8 cellular contexts compared by ENCODE assay signal in the genomic region with DNA sequence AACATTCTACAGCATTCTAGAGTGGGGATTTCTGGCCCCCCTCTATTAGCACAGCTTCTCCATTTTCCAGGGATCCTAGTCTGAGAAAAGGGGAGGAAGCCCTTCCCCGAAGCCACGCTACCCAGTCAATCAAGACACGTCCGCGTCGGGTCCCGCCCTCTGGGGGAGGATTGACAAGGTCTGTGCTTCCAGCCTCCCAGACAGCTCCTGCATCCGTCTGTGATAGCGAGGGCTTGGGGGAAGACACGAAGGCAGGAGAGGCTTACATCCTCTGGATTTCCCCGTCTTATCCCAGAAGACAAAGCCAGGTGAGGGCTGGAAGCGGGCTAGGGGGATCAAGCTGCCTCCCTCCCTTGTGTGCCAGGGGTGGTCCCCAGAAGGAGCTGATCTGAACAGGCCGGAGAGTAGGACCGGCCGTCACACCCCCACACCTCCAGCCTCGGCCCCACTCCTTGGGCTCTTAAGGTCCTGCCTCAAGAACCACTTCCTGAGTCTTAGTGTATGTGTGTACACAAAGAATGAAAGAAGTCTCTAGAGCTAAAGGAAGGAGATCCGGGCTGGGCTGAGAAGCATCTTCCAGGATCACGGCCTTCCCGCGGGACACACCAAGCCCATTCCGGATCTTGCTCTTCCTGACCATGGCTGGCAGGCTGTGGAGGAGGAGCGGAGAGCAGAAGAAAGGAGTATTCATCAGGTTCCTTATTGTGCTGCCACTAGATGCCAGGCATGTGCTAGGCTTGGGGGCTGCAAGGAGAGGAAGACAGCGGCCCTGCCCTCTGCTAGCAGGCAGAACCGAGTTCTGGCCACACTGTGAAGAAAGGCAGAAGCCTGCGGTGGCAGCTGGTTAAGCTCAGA. TPM values are rescaled to one million over a fixed set of nuclear protein-coding genes. Genes with fewer than 3 reads are reported as not detected.
DNase-seq lines count a peak whose midpoint lies in the region; ATAC-seq and TF ChIP-seq lines count a peak whose summit lies in the region.

No MANE protein-coding gene starts in this region.

- intact Hi-C loops in PC-9 (cut with micrococcal nuclease; ENCODE audit: unreplicated experiment): loop anchor here (10.0 kb wide), 1 partner anchor 735 kb away; no protein-coding TSS in a partner anchor
- intact Hi-C loops in thyroid gland (cut with DNase I): no loop called here

- ATAC-seq in GM21619 (IDR thresholded peaks at IDR 0.05; ENCODE audit: unreplicated experiment): peak; percentile 56

- peak overlapping the region; percentile 36 to 93 (median 90) for H3K27ac Mint-ChIP-seq in IgD-negative memory B cell
- H3K27ac Mint-ChIP-seq in nephron: peak overlapping the region; percentile 97

- peak overlapping the region; percentile 87 to 97 (median 92) for H3K4me3 Mint-ChIP-seq in IgD-negative memory B cell
- peak overlapping the region; percentile 90 to 94 (median 90) for H3K4me3 Mint-ChIP-seq in nephron

- 5 to 7% methylated on average over 17 to 25 of the region's 25 CpGs for WGBS in thyroid gland, 2 donors

- POLR2A ChIA-PET in PC-9 (lab: Charles Lee; ENCODE audit: unreplicated experiment): interaction anchor here (0.6 to 1.3 kb wide), 3 partner anchors 9 to 362 kb away, joined by 3 to 7 read pairs (median 6); no protein-coding TSS in a partner anchor

- no peaks in the 10 kb centered on the region for H3K36me3 Mint-ChIP-seq in IgD-negative memory B cell
- H3K36me3 Mint-ChIP-seq in nephron (ENCODE audit: low read depth): peaks cover 24% of the 10 kb centered on the region

- peak overlapping the region; percentile 83 for H3K4me2 ChIP-seq in PC-9

- H3K27ac ChIP-seq in PC-9 (peak overlapping the region; percentile 84), thyroid gland (peak overlapping the region; percentile 89 to 98 (median 96))

- H3K4me1 ChIP-seq in PC-9 (replicated peaks; ENCODE audit: insufficient read depth): peaks cover 21% of the 10 kb centered on the region
- peaks cover 28 to 40% of the 10 kb centered on the region in 2 donors for H3K4me1 ChIP-seq in thyroid gland

- TSS peak; percentile 75 for BruUV-seq in PC-9 (replicated peaks; lab: Mats Ljungman, UMichigan)

- no peak for TF ChIP-seq CTCF in PC-9 (conservative IDR thresholded peaks at IDR 0.05)
- no peak for TF ChIP-seq CTCF in foreskin fibroblast (IDR thresholded peaks at IDR 0.05; ENCODE audit: low read depth, low read length)
- peak in 2 of 3 experiments; percentile 6 to 18 for TF ChIP-seq CTCF in nephron (IDR thresholded peaks at IDR 0.05; ENCODE audit: unreplicated experiment in 3 of 3)
- TF ChIP-seq CTCF in thyroid gland (IDR thresholded peaks at IDR 0.05): no peak

- H3K27me3 Mint-ChIP-seq in IgD-negative memory B cell (no peaks in the 10 kb centered on the region), nephron (ENCODE audit: low read depth) (no peaks in the 10 kb centered on the region)

- TF ChIP-seq POLR2A in thyroid gland (IDR thresholded peaks at IDR 0.05): peak in 1 of 2 donors; percentile 87

- H3K4me1 Mint-ChIP-seq in IgD-negative memory B cell (peaks cover 25 to 29% (median 27%) of the 10 kb centered on the region in 3 donors), nephron (peaks cover 44% of the 10 kb centered on the region)

- H3K9me3 ChIP-seq in PC-9 (ENCODE audit: insufficient read depth, low read depth) (no peaks in the 10 kb centered on the region), thyroid gland (no peaks in the 10 kb centered on the region)

- peaks cover 7% of the 10 kb centered on the region; the same call in 1 of the 2 replicates for H3K36me3 ChIP-seq in PC-9 (ENCODE audit: low read depth)
- H3K36me3 ChIP-seq in thyroid gland: peaks cover 15 to 20% of the 10 kb centered on the region in 2 donors

- no peaks in the 10 kb centered on the region for H3K9me2 ChIP-seq in PC-9 (ENCODE audit: insufficient read depth)

- H3K79me2 ChIP-seq in PC-9 (ENCODE audit: low read depth): peaks cover 21% of the 10 kb centered on the region

- H3K9me3 Mint-ChIP-seq in IgD-negative memory B cell (no peaks in the 10 kb centered on the region), nephron (no peaks in the 10 kb centered on the region)

- DNase-seq in EH (ENCODE audit: low read depth) (peak; percentile 96), PC-9 (peak; percentile 70 to 73), activated gamma-delta T cell treated with Interleukin-2 at 50 U/mL for 16 hours (peak; percentile 38), foreskin fibroblast (peak; percentile 94 to 97), thyroid gland (peak; percentile 94)

- H2AFZ ChIP-seq in PC-9: peak overlapping the region; percentile 77

- CTCF ChIA-PET in PC-9 (lab: Charles Lee): interaction anchor here (0.6 to 1.5 kb wide), 5 partner anchors 9 to 1882 kb away, joined by 3 to 21 read pairs (median 5); no protein-coding TSS in a partner anchor

- H3K27me3 ChIP-seq in PC-9 (ENCODE audit: insufficient read depth, low read depth) (no peaks in the 10 kb centered on the region), thyroid gland (no peaks in the 10 kb centered on the region)

- H3K4me3 ChIP-seq in PC-9 (peak overlapping the region; percentile 100), foreskin fibroblast (ENCODE audit: low read depth in 1 of 2, low read length in 2 of 2) (peak overlapping the region; percentile 70 to 93), thyroid gland (replicated peaks in 1 of 3) (peak overlapping the region; percentile 10 to 90 (median 85))

- peaks cover 27% of the 10 kb centered on the region for H4K20me1 ChIP-seq in PC-9 (ENCODE audit: insufficient read depth)

- peaks cover 32% of the 10 kb centered on the region; the same call in 1 of the 2 replicates for H3F3A ChIP-seq in PC-9 (ENCODE audit: insufficient read depth, low read depth)

RNA-seq across cellular contexts. Expression of a gene that starts 1.0 kb away (rescaled TPM):
- polyA plus RNA-seq in IgD-negative memory B cell: 171 TPM
- total RNA-seq in PC-9 (2021) (434 and 536 TPM in 2 replicates), thyroid gland (1,000 to 10,000 TPM in 3 of 4 donors, 100 to 1,000 TPM in 1; 683 to 1,145 (median 1,122) TPM)

RNA-seq across cellular contexts. Expression of a gene that starts 9.6 kb away (rescaled TPM):
- polyA plus RNA-seq in IgD-negative memory B cell: 2.2 TPM
- total RNA-seq in PC-9 (2021) (8.1 and 12.6 TPM in 2 replicates), thyroid gland (1 to 10 TPM in 3 of 4 donors, under 1 TPM in 1; 0.94 to 9.7 (median 6.8) TPM)

RNA-seq across cellular contexts. Expression of a gene that starts 13.1 kb away (rescaled TPM):
- polyA plus RNA-seq in IgD-negative memory B cell: 1.1 TPM
- 7.5 and 9.4 TPM in 2 replicates for total RNA-seq in PC-9 (2021)
- 1 to 10 TPM; 4.8 to 7.5 (median 6.7) TPM for total RNA-seq in thyroid gland

RNA-seq across cellular contexts. Expression of a gene that starts 14.0 kb away (rescaled TPM):
- 174 TPM for polyA plus RNA-seq in IgD-negative memory B cell
- total RNA-seq in PC-9 (2021) (81.1 and 101 TPM in 2 replicates), thyroid gland (100 to 1,000 TPM; 117 to 440 (median 246) TPM)

RNA-seq across cellular contexts. Expression of a gene that starts 22.1 kb away (rescaled TPM):
- polyA plus RNA-seq in IgD-negative memory B cell: 0.13 TPM
- total RNA-seq in PC-9 (2021) (2.7 and 3.1 TPM in 2 replicates), thyroid gland (10 to 100 TPM in 2 of 4 donors, 1 to 10 TPM in 2; 7.9 to 16.9 (median 9.8) TPM)

Comparison
In these comparisons a context has a peak if more than half of its experiments do, and no peak if none do; other contexts are left out.
1. Peak in every context shown above with its lines: DNase-seq, ATAC-seq, H3K4me3 ChIP-seq and H3K27ac ChIP-seq.
2. DNase-seq: peak in every context shown above with its lines; median percentile 96 in EH; 96 in foreskin fibroblast; 94 in thyroid gland; 72 in PC-9; 38 in activated gamma-delta T cell treated with Interleukin-2 at 50 U/mL for 16 hours.
3. CTCF ChIP-seq: peak in nephron (2 of 3); none in PC-9 (single experiment), foreskin fibroblast (single experiment) and thyroid gland (0 of 6).